ENCODE assay signal across 8 cellular contexts in the genomic region with DNA sequence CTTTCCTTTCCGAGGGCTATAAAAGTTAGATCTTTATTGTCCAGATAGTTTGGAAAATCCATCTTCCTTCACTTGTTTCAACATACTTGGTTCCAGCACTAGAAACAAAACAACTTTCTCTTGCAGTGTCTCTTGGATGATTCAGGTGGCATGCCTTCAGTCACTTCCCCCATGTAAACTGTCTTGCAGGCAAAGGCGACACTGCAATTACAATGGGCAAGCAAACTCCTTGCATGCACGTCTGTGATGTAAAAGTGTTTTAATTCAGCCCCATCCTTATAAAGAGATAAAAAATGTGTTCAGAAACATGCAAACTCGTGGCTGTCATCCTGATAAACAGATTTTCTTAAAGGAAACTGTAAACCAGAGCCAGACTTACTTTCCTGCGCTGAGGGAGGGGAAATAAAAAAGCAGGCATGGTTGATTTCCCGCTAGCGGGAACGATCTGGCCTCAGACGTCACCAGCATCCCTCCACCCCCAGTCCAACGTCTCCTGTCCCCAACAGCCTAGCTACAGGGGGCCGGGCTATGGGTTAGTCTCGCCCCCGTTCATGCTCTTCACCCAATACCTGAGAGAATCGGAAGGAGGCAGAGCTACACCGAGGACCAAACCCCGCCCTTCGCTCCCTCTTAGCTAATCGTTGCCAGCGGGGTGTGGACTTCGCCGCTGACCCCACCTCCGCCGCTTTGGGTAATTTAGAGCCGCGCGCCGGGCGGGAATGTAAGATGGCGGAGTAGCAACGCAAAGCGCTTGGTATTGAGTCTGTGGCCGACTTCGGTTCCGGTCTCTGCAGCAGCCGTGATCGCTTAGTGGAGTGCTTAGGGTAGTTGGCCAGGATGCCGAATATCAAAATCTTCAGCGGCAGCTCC. TPM values are rescaled to one million over a fixed set of nuclear protein-coding genes. Genes with fewer than 3 reads are reported as not detected.
DNase-seq lines count a peak whose midpoint lies in the region; ATAC-seq and TF ChIP-seq lines count a peak whose summit lies in the region.

A gene (plus strand): TSS at position 719 of the 870 bp plus-strand sequence. CDS start 119 bp downstream, at position 838.

- H3K56ac ChIP-seq in IMR-90 (ENCODE audit: extremely low read depth, insufficient read depth, low read length), result peak within 1 kb of the TSS; percentile 41; the same call in 1 of the 2 replicates

- H3K79me1 ChIP-seq in IMR-90 (ENCODE audit: low read depth in 1 of 2, low read length in 2 of 2), result peaks cover 0 to 11% of the 10 kb centered on the region in 2 experiments; a peak in 2 of 4 replicates

- no peak within 1 kb of the TSS for H2BK20ac ChIP-seq in IMR-90 (ENCODE audit: low read depth, low read length)

- peak within 1 kb of the TSS; percentile 83 for H2AFZ ChIP-seq in IMR-90 (replicated peaks; ENCODE audit: low read length, poor library complexity)

- in situ Hi-C loops in IMR-90 (cut with MboI; ENCODE audit: low sequenced_read_pairs), result no loop called here

- no peaks in the 10 kb centered on the region; the same call in 1 of the 2 replicates for H4K20me1 ChIP-seq in IMR-90 (ENCODE audit: insufficient read depth, low read length)

- H3K27ac ChIP-seq in IMR-90 (ENCODE audit: insufficient read depth, low read length), result peak within 1 kb of the TSS; percentile 48

- H3K4ac ChIP-seq in IMR-90 (ENCODE audit: low read depth, low read length), result peak within 1 kb of the TSS; percentile 54

- BruUV-seq in IMR-90 (replicated peaks; lab: Mats Ljungman, UMichigan), result no TSS peak

- H2AK9ac ChIP-seq in IMR-90 (replicated peaks; ENCODE audit: low read depth, low read length, poor library complexity), result peak within 1 kb of the TSS; percentile 20

- peak within 1 kb of the TSS; percentile 34; the same call in 1 of the 2 replicates for H4K91ac ChIP-seq in IMR-90 (ENCODE audit: insufficient read depth, low read depth, low read length)

- WGBS in IMR-90 (ENCODE audit: extremely low coverage in 2 of 2, insufficient read length in 1 of 2), 2 experiments, result 41% methylated on average over 3 of the region's 38 CpGs; no CpG with 5 or more reads in 1 of the 2 experiments

- H4K8ac ChIP-seq in IMR-90 (ENCODE audit: low read depth in 2 of 2, low read length in 2 of 2), result peak within 1 kb of the TSS; percentile 18 to 31; a peak in 1 of 4 replicates

- peak; percentile 76 for TF ChIP-seq POLR2A in IMR-90 (IDR thresholded peaks at IDR 0.05; ENCODE audit: low read depth, low read length)

- H3K14ac ChIP-seq in IMR-90 (replicated peaks; ENCODE audit: low read depth, low read length), result peak within 1 kb of the TSS; percentile 34

- DNase-seq in DMS 273 (lab: John Stamatoyannopoulos, UW; ENCODE audit: unreplicated experiment) (peak; percentile 98), IMR-90 (peak; percentile 95), OCI-M1 (lab: John Stamatoyannopoulos, UW) (peak; percentile 96), activated T-cell treated with anti-CD3 and anti-CD28 coated beads for 24 hours (ENCODE audit: low read depth) (peak; percentile 80), epithelial cell of esophagus (ENCODE audit: low read depth) (peak; percentile 93), mucosa of descending colon (peak; percentile 86 to 93 (median 91))
- DNase-seq in stimulated activated CD8-positive, alpha-beta memory T cell treated with anti-CD3 and anti-CD28 coated beads, Interleukin-4, amount 100 ng/mL, for 24 hours (ENCODE audit: low read depth), result peak; percentile 78

- no peaks in the 10 kb centered on the region for H3K9me1 ChIP-seq in IMR-90 (ENCODE audit: insufficient read depth, low read length)

- H2AK5ac ChIP-seq in IMR-90 (ENCODE audit: low read depth, low read length), result no peak within 1 kb of the TSS

- no peak within 1 kb of the TSS for H2BK120ac ChIP-seq in IMR-90 (ENCODE audit: low read depth, low read length)

- H3K18ac ChIP-seq in IMR-90 (ENCODE audit: low read depth, low read length), result no peak within 1 kb of the TSS

- H3K36me3 ChIP-seq in IMR-90 (ENCODE audit: control insufficient read depth, insufficient read depth, low read length) (no peaks in the 10 kb centered on the region), mucosa of descending colon (ENCODE audit: low read depth) (no peaks in the 10 kb centered on the region)

- H3K9ac ChIP-seq in IMR-90 (ENCODE audit: low read depth, low read length), result peak within 1 kb of the TSS; percentile 77

- POLR2A ChIA-PET in IMR-90 (lab: Charles Lee; ENCODE audit: unreplicated experiment), result interaction anchor here (0.5 kb wide), 1 partner anchor 89 kb away, joined by 4 read pairs; no protein-coding TSS in a partner anchor

- H3K4me2 ChIP-seq in IMR-90 (ENCODE audit: low read depth, low read length), result peak within 1 kb of the TSS; percentile 79

- intact Hi-C loops in IMR-90 (cut with micrococcal nuclease) (loop anchor here (2.0 to 10.0 kb wide), 4 partner anchors 53 to 733 kb away; no protein-coding TSS in a partner anchor), mucosa of descending colon (cut with DNase I, micrococcal nuclease) (no loop called here)

- peak within 1 kb of the TSS; percentile 74 for H3K23ac ChIP-seq in IMR-90 (ENCODE audit: low read depth, low read length)

- H2BK5ac ChIP-seq in IMR-90 (ENCODE audit: low read depth, low read length, poor library complexity, severe bottlenecking), result peak within 1 kb of the TSS; percentile 16

- CTCF ChIA-PET in IMR-90 (lab: Yijun Ruan, JAX), result interaction anchor here (0.6 to 2.0 kb wide), 2 partner anchors 90 to 611 kb away, joined by 4 to 5 read pairs; no protein-coding TSS in a partner anchor

- H3K4me3 ChIP-seq in IMR-90 (ENCODE audit: insufficient read depth, low read depth, low read length) (peak within 1 kb of the TSS; percentile 67), epithelial cell of esophagus (ENCODE audit: low read length) (peak within 1 kb of the TSS; percentile 71), mucosa of descending colon (peak within 1 kb of the TSS; percentile 26)

- TF ChIP-seq RAD21 in IMR-90 (IDR thresholded peaks at IDR 0.05; ENCODE audit: low read length), result no peak

- dilution Hi-C loops in IMR-90 (cut with HindIII; ENCODE audit: low sequenced_read_pairs, unreplicated experiment), result no loop called here

- no peak within 1 kb of the TSS for H2BK15ac ChIP-seq in IMR-90 (ENCODE audit: low read depth, low read length)

- H3K9me3 ChIP-seq in IMR-90 (ENCODE audit: control insufficient read depth, insufficient read depth, low read length) (no peaks in the 10 kb centered on the region; the same call in 1 of the 2 replicates), mucosa of descending colon (no peaks in the 10 kb centered on the region)

- no peaks in the 10 kb centered on the region for H3K4me1 ChIP-seq in IMR-90 (ENCODE audit: control insufficient read depth, insufficient read depth, low read length)
- H3K4me1 ChIP-seq in mucosa of descending colon (ENCODE audit: low read depth), result no peaks in the 10 kb centered on the region

- ATAC-seq in GM21528 (IDR thresholded peaks at IDR 0.05; ENCODE audit: low FRiP score, unreplicated experiment) (peak; percentile 100), IMR-90 (ENCODE audit: low read depth) (peak; percentile 98), mucosa of descending colon (peak; percentile 99)

- no peaks in the 10 kb centered on the region for H3K27me3 ChIP-seq in IMR-90 (ENCODE audit: control insufficient read depth, insufficient read depth, low read length)

- H4K5ac ChIP-seq in IMR-90 (ENCODE audit: low read depth, low read length), result no peak within 1 kb of the TSS

- no peak for TF ChIP-seq CTCF in IMR-90 (conservative IDR thresholded peaks at IDR 0.05; ENCODE audit: low read depth, low read length)
- no peak for TF ChIP-seq CTCF in epithelial cell of esophagus (IDR thresholded peaks at IDR 0.05; ENCODE audit: insufficient read depth, low read depth, low read length, missing control alignments)
- TF ChIP-seq CTCF in mucosa of descending colon (IDR thresholded peaks at IDR 0.05), result no peak

TF ChIP-seq in IMR-90, 13 proteins besides CTCF, POLR2A, EP300 and RAD21:
- TF ChIP-seq SMC3 (IDR thresholded peaks at IDR 0.05; ENCODE audit: low read depth, low read length) (no peak), MAZ (IDR thresholded peaks at IDR 0.05; ENCODE audit: borderline replicate concordance, low read depth, low read length) (peak; percentile 34; the same call in 1 of the 2 replicates), CHD1 (IDR thresholded peaks at IDR 0.05; ENCODE audit: low read depth, low read length) (no peak), RCOR1 (IDR thresholded peaks at IDR 0.05; ENCODE audit: insufficient replicate concordance, low read length) (no peak), RFX5 (IDR thresholded peaks at IDR 0.05; ENCODE audit: low read depth, low read length) (no peak), NFE2L2 (IDR thresholded peaks at IDR 0.05; ENCODE audit: low read depth, low read length) (no peak), MXI1 (IDR thresholded peaks at IDR 0.05; ENCODE audit: borderline replicate concordance, low read depth, low read length) (no peak), FOS (IDR thresholded peaks at IDR 0.05; ENCODE audit: low read depth, low read length) (no peak), CEBPB (IDR thresholded peaks at IDR 0.05; ENCODE audit: low read depth, low read length) (peak; percentile 19; the same call in 1 of the 2 replicates)
- TF ChIP-seq, protein P1, sequence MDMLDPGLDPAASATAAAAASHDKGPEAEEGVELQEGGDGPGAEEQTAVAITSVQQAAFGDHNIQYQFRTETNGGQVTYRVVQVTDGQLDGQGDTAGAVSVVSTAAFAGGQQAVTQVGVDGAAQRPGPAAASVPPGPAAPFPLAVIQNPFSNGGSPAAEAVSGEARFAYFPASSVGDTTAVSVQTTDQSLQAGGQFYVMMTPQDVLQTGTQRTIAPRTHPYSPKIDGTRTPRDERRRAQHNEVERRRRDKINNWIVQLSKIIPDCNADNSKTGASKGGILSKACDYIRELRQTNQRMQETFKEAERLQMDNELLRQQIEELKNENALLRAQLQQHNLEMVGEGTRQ (IDR thresholded peaks at IDR 0.05; ENCODE audit: low read depth, low read length), result no peak

RNA-seq across cellular contexts. Expression of the gene that starts here (rescaled TPM):
- total RNA-seq in IMR-90 (2012; rRNA removed) (137 and 162 TPM in 2 replicates), mucosa of descending colon (10 to 100 TPM; 10.5 to 18.0 (median 16.2) TPM)
- polyA plus RNA-seq in IMR-90 (2012; rRNA removed), result 113 and 118 TPM in 2 replicates
- polyA plus RNA-seq in IMR-90 (2012; cell fraction: cytosol; rRNA removed), result 38.7 and 103 TPM in 2 replicates
- 19.0 and 61.9 TPM in 2 replicates for polyA plus RNA-seq in IMR-90 (2012; cell fraction: nucleus; rRNA removed; ENCODE audit: low replicate concordance)

Comparison
In these comparisons a context has a peak if more than half of its experiments do, and no peak if none do; other contexts are left out.
1. Peak in every context shown above with its lines: DNase-seq, ATAC-seq, H3K4me3 ChIP-seq and H3K27ac ChIP-seq.